2 cellular contexts compared by ENCODE assay signal in the genomic region with DNA sequence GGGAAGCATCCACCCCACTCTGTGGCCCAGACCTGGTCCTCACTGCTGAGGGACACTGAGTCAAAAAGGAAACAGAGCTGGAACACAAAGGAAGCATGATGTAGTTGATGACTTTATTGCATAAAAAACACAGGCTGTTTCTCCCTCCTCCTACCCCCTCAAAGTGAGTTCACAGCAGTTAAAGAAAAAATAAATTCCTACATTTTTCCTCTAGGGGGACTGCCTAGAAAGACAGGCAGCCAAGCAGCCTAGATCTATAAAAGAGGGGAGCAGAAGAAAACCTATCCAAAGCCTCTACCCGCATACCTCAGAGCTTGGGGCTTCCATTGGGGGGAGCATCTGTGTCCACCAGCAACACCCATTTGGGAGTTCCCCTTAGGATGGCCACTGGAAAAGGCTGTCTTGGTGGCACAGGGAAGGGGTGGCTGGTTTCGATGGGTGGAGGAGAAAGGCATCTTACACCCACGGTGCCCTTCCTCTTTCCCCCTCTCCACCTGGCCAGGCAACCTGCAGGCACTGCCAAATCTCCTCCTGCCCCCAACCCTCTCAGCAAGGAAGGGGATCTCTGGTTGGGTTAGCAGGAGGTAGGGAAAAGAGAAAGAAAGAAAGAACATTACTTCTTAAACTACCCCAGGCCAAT.
TF ChIP-seq lines count a peak whose summit lies in the region.

No MANE protein-coding gene starts in this region.

TF ChIP-seq in HepG2, 621 proteins besides CTCF, POLR2A, EP300 and RAD21:
- TF ChIP-seq ASH2L (IDR thresholded peaks at IDR 0.05; ENCODE audit: insufficient read length, low read depth, low read length) = peak; percentile 4
- no peak for TF ChIP-seq ZNF451 (CRISPR knock-in tag; IDR thresholded peaks at IDR 0.05)
- TF ChIP-seq SKI (IDR thresholded peaks at IDR 0.05; ENCODE audit: partially characterized antibody) = no peak
- no peak for TF ChIP-seq ZBTB46 (CRISPR knock-in tag; IDR thresholded peaks at IDR 0.05; ENCODE audit: borderline replicate concordance)
- 0 out of 2 replicates have a peak, but pooled peaks have one; percentile 3 for TF ChIP-seq ZNF75D (CRISPR knock-in tag; IDR thresholded peaks at IDR 0.05; ENCODE audit: borderline replicate concordance)

TF ChIP-seq in HEK293T, 16 proteins besides CTCF, POLR2A, EP300 and RAD21:
- TF ChIP-seq LEF1 (IDR thresholded peaks at IDR 0.05; ENCODE audit: borderline replicate concordance) (no peak), SUZ12 (IDR thresholded peaks at IDR 0.05) (no peak), ZNF384 (IDR thresholded peaks at IDR 0.05) (no peak), ARNT (IDR thresholded peaks at IDR 0.05) (no peak), SP1 (IDR thresholded peaks at IDR 0.05) (no peak), FOXK2 (IDR thresholded peaks at IDR 0.05) (no peak), TARDBP (IDR thresholded peaks at IDR 0.05) (no peak), BHLHE40 (IDR thresholded peaks at IDR 0.05; ENCODE audit: borderline replicate concordance) (no peak), FOXA1 (IDR thresholded peaks at IDR 0.05) (no peak), ELF4 (IDR thresholded peaks at IDR 0.05) (no peak), FOXM1 (IDR thresholded peaks at IDR 0.05; ENCODE audit: borderline replicate concordance) (no peak), CTBP1 (IDR thresholded peaks at IDR 0.05; ENCODE audit: borderline replicate concordance) (no peak), NFRKB (IDR thresholded peaks at IDR 0.05) (no peak), HDGF (IDR thresholded peaks at IDR 0.05; ENCODE audit: borderline replicate concordance) (no peak)
- TF ChIP-seq, protein P1, sequence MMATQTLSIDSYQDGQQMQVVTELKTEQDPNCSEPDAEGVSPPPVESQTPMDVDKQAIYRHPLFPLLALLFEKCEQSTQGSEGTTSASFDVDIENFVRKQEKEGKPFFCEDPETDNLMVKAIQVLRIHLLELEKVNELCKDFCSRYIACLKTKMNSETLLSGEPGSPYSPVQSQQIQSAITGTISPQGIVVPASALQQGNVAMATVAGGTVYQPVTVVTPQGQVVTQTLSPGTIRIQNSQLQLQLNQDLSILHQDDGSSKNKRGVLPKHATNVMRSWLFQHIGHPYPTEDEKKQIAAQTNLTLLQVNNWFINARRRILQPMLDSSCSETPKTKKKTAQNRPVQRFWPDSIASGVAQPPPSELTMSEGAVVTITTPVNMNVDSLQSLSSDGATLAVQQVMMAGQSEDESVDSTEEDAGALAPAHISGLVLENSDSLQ (IDR thresholded peaks at IDR 0.05) = no peak
